ENCODE assay signal across 1 cellular context in the genomic region with DNA sequence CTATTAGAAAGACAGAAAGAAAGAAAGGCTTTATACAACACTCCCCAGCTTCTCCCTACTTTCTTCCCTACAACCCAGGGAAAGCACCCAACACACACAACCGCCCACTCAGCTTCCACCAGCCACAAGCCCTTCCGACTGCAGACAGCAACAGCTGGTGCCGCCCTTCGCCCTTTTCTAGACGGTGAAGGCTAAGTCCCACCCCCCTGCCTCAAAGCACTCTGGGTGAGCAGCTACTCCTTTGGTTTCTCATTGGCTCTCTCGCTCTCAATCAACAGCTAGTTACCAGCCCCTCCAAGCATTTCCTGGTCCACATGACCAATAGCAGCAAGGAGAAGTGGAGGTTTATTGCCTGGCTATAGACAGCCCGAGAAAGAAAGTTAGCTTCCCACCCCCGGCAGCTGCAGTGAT.
TF ChIP-seq lines count a peak whose summit lies in the region.

No MANE protein-coding gene starts in this region.

TF ChIP-seq in K562, 482 proteins besides CTCF, POLR2A, EP300 and RAD21 (continued from another document):
- TF ChIP-seq RBM15 (IDR thresholded peaks at IDR 0.05; ENCODE audit: insufficient read depth, low read length): no peak
